In the genomic region with DNA sequence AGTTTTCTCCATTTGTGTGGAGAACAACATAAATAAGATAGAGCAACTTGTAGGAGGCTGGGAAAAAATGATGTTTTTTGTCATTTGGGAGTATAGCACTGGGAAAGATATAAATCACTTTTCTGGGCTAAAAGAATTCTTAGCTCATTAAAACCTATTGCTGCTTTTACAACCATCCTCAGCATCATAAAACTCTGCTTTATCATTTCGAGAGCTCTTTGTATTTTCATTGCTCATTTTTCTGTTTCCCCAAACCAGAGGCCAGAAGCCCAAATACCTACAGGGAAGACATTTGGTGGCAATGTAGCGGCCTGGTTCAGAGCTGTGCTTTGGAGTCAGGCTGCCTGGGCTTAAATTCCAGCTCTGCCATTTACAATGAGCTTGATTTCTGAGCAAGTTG, we compare ENCODE assay signal across 9 cellular contexts.
"Had no signal": no experiment of that assay in that cellular context is flagged by ENCODE, and none has a peak within 500 bp of the region (broad histone marks: within the 10 kb centered on the region; RNA-seq: fewer than 3 reads in every experiment).

No MANE protein-coding gene starts in this region.

- DNase-seq: H9, HCEC 1CT, IMR-90, KG1 had no signal

- H3K9me3 Mint-ChIP-seq: H9 had no signal

- FAIRE-seq: H1, H54, HTR-8/SVneo, K562 had no signal

- H3K4me3 ChIP-seq: GM23338, K562 had no signal

- ATAC-seq: GM23338, K562 had no signal

- H3K27ac Mint-ChIP-seq: GM23338, H9 had no signal

- H3K4me1 Mint-ChIP-seq: GM23338, H9 had no signal

- H3K4me3 Mint-ChIP-seq: GM23338, H9 had no signal
